Comparison of ENCODE assay signal across 8 cellular contexts in genomic region chr9:4375424-4376195, GRCh38.
DNase-seq lines count a peak whose midpoint lies in the region; ATAC-seq and TF ChIP-seq lines count a peak whose summit lies in the region.

No MANE protein-coding gene starts in this region.

- no peaks in the 10 kb centered on the region for H3K36me3 ChIP-seq in cardiac muscle cell

- TF ChIP-seq CTCF in cardiac muscle cell (IDR thresholded peaks at IDR 0.05; ENCODE audit: low read depth, low read length): peak; percentile 47
- peak; percentile 65 for TF ChIP-seq CTCF in RWPE1 (conservative IDR thresholded peaks at IDR 0.05; ENCODE audit: low read depth)

- H3K4me3 ChIP-seq in cardiac muscle cell: no peak overlapping the region

- DNase-seq in cardiac muscle cell (ENCODE audit: low read depth in 1 of 2, low spot score in 1 of 2): peak; percentile 38 to 78
- DNase-seq in cardiac septum (ENCODE audit: low spot score): no peak
- DNase-seq in RWPE1 (ENCODE audit: low spot score): peak; percentile 20
- peak; percentile 53 for DNase-seq in fibroblast of the conjunctiva (ENCODE audit: low read depth)
- no peak for DNase-seq in sciatic nerve (ENCODE audit: low spot score)
- no peak for DNase-seq in activated CD8-positive, alpha-beta memory T cell treated with anti-CD3 and anti-CD28 coated beads, Interleukin-2, amount 10 ng/mL, durations not matched to agents 7 days and 5 days

- intact Hi-C loops in cardiac septum (cut with DNase I): loop anchor here (10.0 kb wide), 1 partner anchor 1511 kb away; no protein-coding TSS in a partner anchor
- intact Hi-C loops in sciatic nerve (cut with DNase I): no loop called here

- H3K4me3 Mint-ChIP-seq in activated CD8-positive, alpha-beta memory T cell treated with anti-CD3 and anti-CD28 coated beads, Interleukin-2, amount 10 ng/mL, durations not matched to agents 7 days and 5 days: no peak overlapping the region

- H3K4me1 ChIP-seq in cardiac muscle cell (ENCODE audit: low read depth): no peaks in the 10 kb centered on the region

- H3K9me3 ChIP-seq in cardiac muscle cell (ENCODE audit: low read depth): no peaks in the 10 kb centered on the region

- no peaks in the 10 kb centered on the region for H3K4me1 Mint-ChIP-seq in activated CD8-positive, alpha-beta memory T cell treated with anti-CD3 and anti-CD28 coated beads, Interleukin-2, amount 10 ng/mL, durations not matched to agents 7 days and 5 days

- no peaks in the 10 kb centered on the region for H3K9me3 Mint-ChIP-seq in activated CD8-positive, alpha-beta memory T cell treated with anti-CD3 and anti-CD28 coated beads, Interleukin-2, amount 10 ng/mL, durations not matched to agents 7 days and 5 days (ENCODE audit: low read depth)

- peak; percentile 77 for ATAC-seq in sciatic nerve
- ATAC-seq in activated CD8-positive, alpha-beta memory T cell treated with anti-CD3 and anti-CD28 coated beads, Interleukin-2, amount 10 ng/mL, durations not matched to agents 7 days and 5 days: no peak
- no peak for ATAC-seq in HG02981 (IDR thresholded peaks at IDR 0.05; ENCODE audit: unreplicated experiment)
- no peak for ATAC-seq in GM18907 (IDR thresholded peaks at IDR 0.05; ENCODE audit: unreplicated experiment)

- H3K27ac ChIP-seq in cardiac muscle cell (no peak overlapping the region), RWPE1 (no peak overlapping the region)

- POLR2A ChIA-PET in RWPE1 (lab: Yijun Ruan, JAX; ENCODE audit: low non-redundant PET): no interaction called here

- H3K27ac Mint-ChIP-seq in activated CD8-positive, alpha-beta memory T cell treated with anti-CD3 and anti-CD28 coated beads, Interleukin-2, amount 10 ng/mL, durations not matched to agents 7 days and 5 days: no peak overlapping the region

- CTCF ChIA-PET in RWPE1 (lab: Yijun Ruan, JAX): interaction anchor here (0.5 to 1.1 kb wide), 7 partner anchors 42 to 994 kb away, joined by 3 to 5 read pairs (median 4); no protein-coding TSS in a partner anchor
- CTCF ChIA-PET in activated CD8-positive, alpha-beta memory T cell treated with anti-CD3 and anti-CD28 coated beads, Interleukin-2, amount 10 ng/mL, durations not matched to agents 7 days and 5 days (lab: Charles Lee): interaction anchor here (1.0 to 1.6 kb wide), 3 partner anchors 9 to 58 kb away, joined by 3 to 4 read pairs (median 3); no protein-coding TSS in a partner anchor

- no peaks in the 10 kb centered on the region for H3K27me3 ChIP-seq in cardiac muscle cell

- no peaks in the 10 kb centered on the region for H3K36me3 Mint-ChIP-seq in activated CD8-positive, alpha-beta memory T cell treated with anti-CD3 and anti-CD28 coated beads, Interleukin-2, amount 10 ng/mL, durations not matched to agents 7 days and 5 days

- H3K27me3 Mint-ChIP-seq in activated CD8-positive, alpha-beta memory T cell treated with anti-CD3 and anti-CD28 coated beads, Interleukin-2, amount 10 ng/mL, durations not matched to agents 7 days and 5 days: peaks cover 39% of the 10 kb centered on the region

Comparison
In these comparisons a context has a peak if more than half of its experiments do, and no peak if none do; other contexts are left out.
1. DNase-seq: peak in cardiac muscle cell (2 of 2), RWPE1 (single experiment) and fibroblast of the conjunctiva (single experiment); none in cardiac septum (single experiment), sciatic nerve (single experiment) and activated CD8-positive, alpha-beta memory T cell treated with anti-CD3 and anti-CD28 coated beads, Interleukin-2, amount 10 ng/mL, durations not matched to agents 7 days and 5 days (single experiment).